Comparison of ENCODE assay signal across 8 cellular contexts in genomic region chr3:112132975-112133448, GRCh38. TPM values are rescaled to one million over a fixed set of nuclear protein-coding genes. Genes with fewer than 3 reads are reported as not detected.
DNase-seq lines count a peak whose midpoint lies in the region; ATAC-seq lines count a peak whose summit lies in the region.

A gene with protein sequence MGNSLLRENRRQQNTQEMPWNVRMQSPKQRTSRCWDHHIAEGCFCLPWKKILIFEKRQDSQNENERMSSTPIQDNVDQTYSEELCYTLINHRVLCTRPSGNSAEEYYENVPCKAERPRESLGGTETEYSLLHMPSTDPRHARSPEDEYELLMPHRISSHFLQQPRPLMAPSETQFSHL (minus strand): TSS chr3:112133248. CDS start chr3:112133120, 128 bp downstream.

- DNase-seq in AML-193 (lab: John Stamatoyannopoulos, UW) = peak; percentile 96
- peak; percentile 61 for DNase-seq in activated CD4-positive, alpha-beta T cell treated with anti-CD3 and anti-CD28 coated beads for 4 hours
- peak; percentile 68 for DNase-seq in stimulated activated CD4-positive, alpha-beta T cell treated with anti-CD3 and anti-CD28 coated beads, Interleukin-4, amount 100 ng/mL, for 24 hours
- DNase-seq in epidermal melanocyte (ENCODE audit: insufficient read length, low spot score) = no peak
- DNase-seq in SHP77 treated with DMSO at 0.1 percent for 48 hours (lab: John Stamatoyannopoulos, UW) = no peak

- ATAC-seq in GM19372 (IDR thresholded peaks at IDR 0.05; ENCODE audit: low read depth, unreplicated experiment) (peak; percentile 69), HG03460 (IDR thresholded peaks at IDR 0.05; ENCODE audit: unreplicated experiment) (peak; percentile 66), esophagus mucosa (peak; percentile 86)

RNA-seq across cellular contexts. Expression of the gene that starts here (rescaled TPM):
- 1.1 TPM for total RNA-seq in esophagus mucosa

Comparison
In these comparisons a context has a peak if more than half of its experiments do, and no peak if none do; other contexts are left out.
1. DNase-seq: peak in AML-193 (2 of 2), activated CD4-positive, alpha-beta T cell treated with anti-CD3 and anti-CD28 coated beads for 4 hours (2 of 2) and stimulated activated CD4-positive, alpha-beta T cell treated with anti-CD3 and anti-CD28 coated beads, Interleukin-4, amount 100 ng/mL, for 24 hours (single experiment); none in epidermal melanocyte (single experiment) and SHP77 treated with DMSO at 0.1 percent for 48 hours (single experiment).
2. Peak in every context shown above with its lines, with median percentiles within 50 percentile points of each other: ATAC-seq.